ENCODE assay signal across 1 cellular context in genomic region chr11:47394322-47395224, GRCh38.
TF ChIP-seq lines count a peak whose summit lies in the region.

No MANE protein-coding gene starts in this region.

TF ChIP-seq in K562, 482 proteins besides CTCF, POLR2A, EP300 and RAD21 (continued from another document and continues in another):
- TF ChIP-seq ELK3 (CRISPR knock-in tag; IDR thresholded peaks at IDR 0.05): no peak
- TF ChIP-seq ZNF561 (CRISPR knock-in tag; conservative IDR thresholded peaks at IDR 0.05): no peak
- no peak for TF ChIP-seq ZNF507 (tag; conservative IDR thresholded peaks at IDR 0.05)
- no peak for TF ChIP-seq XRCC3 (IDR thresholded peaks at IDR 0.05)
- peak; percentile 37; the same call in 1 of the 2 replicates for TF ChIP-seq SMARCA4 (IDR thresholded peaks at IDR 0.05)
- TF ChIP-seq, protein P1, sequence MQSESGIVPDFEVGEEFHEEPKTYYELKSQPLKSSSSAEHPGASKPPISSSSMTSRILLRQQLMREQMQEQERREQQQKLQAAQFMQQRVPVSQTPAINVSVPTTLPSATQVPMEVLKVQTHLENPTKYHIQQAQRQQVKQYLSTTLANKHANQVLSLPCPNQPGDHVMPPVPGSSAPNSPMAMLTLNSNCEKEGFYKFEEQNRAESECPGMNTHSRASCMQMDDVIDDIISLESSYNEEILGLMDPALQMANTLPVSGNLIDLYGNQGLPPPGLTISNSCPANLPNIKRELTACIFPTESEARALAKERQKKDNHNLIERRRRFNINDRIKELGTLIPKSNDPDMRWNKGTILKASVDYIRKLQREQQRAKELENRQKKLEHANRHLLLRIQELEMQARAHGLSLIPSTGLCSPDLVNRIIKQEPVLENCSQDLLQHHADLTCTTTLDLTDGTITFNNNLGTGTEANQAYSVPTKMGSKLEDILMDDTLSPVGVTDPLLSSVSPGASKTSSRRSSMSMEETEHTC (IDR thresholded peaks at IDR 0.05): no peak
- TF ChIP-seq E4F1 (CRISPR knock-in tag; IDR thresholded peaks at IDR 0.05; ENCODE audit: borderline replicate concordance): no peak
- peak; percentile 77 for TF ChIP-seq CEBPG (CRISPR knock-in tag; IDR thresholded peaks at IDR 0.05)
- TF ChIP-seq CEBPG (tag; conservative IDR thresholded peaks at IDR 0.05 in 1 of 2, IDR thresholded peaks at IDR 0.05 in 1 of 2): peak; percentile 56 to 73
- no peak for TF ChIP-seq ZFP36 (IDR thresholded peaks at IDR 0.05; ENCODE audit: low read depth, low read length, partially characterized antibody)
- TF ChIP-seq STAT5B (CRISPR knock-in tag; IDR thresholded peaks at IDR 0.05): no peak
- TF ChIP-seq HMG20A (CRISPR knock-in tag; conservative IDR thresholded peaks at IDR 0.05): no peak
- TF ChIP-seq ZNF57 (CRISPR knock-in tag; IDR thresholded peaks at IDR 0.05): no peak; the same call in 1 of the 2 replicates
- no peak for TF ChIP-seq ZNF77 (CRISPR knock-in tag; IDR thresholded peaks at IDR 0.05)
- no peak for TF ChIP-seq TAL1 (IDR thresholded peaks at IDR 0.05)
- no peak for TF ChIP-seq XRCC4 (IDR thresholded peaks at IDR 0.05; ENCODE audit: extremely low read depth, insufficient read depth, insufficient read length)
- no peak for TF ChIP-seq MTA2 (IDR thresholded peaks at IDR 0.05; ENCODE audit: low read depth)
- peak; percentile 97 for TF ChIP-seq ZNF592 (IDR thresholded peaks at IDR 0.05)
- no peak for TF ChIP-seq BRD9 (IDR thresholded peaks at IDR 0.05; ENCODE audit: low read depth, partially characterized antibody)
- no peak for TF ChIP-seq CC2D1A (IDR thresholded peaks at IDR 0.05)
- 0 out of 2 replicates have a peak, but pooled peaks have one; percentile 19 for TF ChIP-seq ZBTB2 (IDR thresholded peaks at IDR 0.05)
- TF ChIP-seq CREBBP (IDR thresholded peaks at IDR 0.05; ENCODE audit: low read depth, low read length): no peak
- TF ChIP-seq ZFP30 (CRISPR knock-in tag; IDR thresholded peaks at IDR 0.05; ENCODE audit: borderline replicate concordance): no peak
- TF ChIP-seq ZNF589 (CRISPR knock-in tag; IDR thresholded peaks at IDR 0.05; ENCODE audit: low read depth): peak; percentile 93
- TF ChIP-seq ADNP (tag; IDR thresholded peaks at IDR 0.05): no peak
- TF ChIP-seq GABPB2 (CRISPR knock-in tag; conservative IDR thresholded peaks at IDR 0.05): no peak
- TF ChIP-seq ETV5 (CRISPR knock-in tag; IDR thresholded peaks at IDR 0.05; ENCODE audit: low read depth): peak; percentile 73
- TF ChIP-seq SAP30 (IDR thresholded peaks at IDR 0.05; ENCODE audit: borderline replicate concordance, insufficient read depth, low read depth, low read length, poor library complexity, severe bottlenecking): no peak
- TF ChIP-seq THRA (IDR thresholded peaks at IDR 0.05): no peak
- TF ChIP-seq XRCC5 (IDR thresholded peaks at IDR 0.05; ENCODE audit: low read depth, low read length): no peak
- TF ChIP-seq SP1 (CRISPR knock-in tag; IDR thresholded peaks at IDR 0.05): no peak; the same call in 1 of the 2 replicates
- TF ChIP-seq, protein P2, sequence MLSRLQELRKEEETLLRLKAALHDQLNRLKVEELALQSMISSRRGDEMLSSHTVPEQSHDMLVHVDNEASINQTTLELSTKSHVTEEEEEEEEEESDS (CRISPR knock-in tag; IDR thresholded peaks at IDR 0.05): no peak
- no peak for TF ChIP-seq NR2F6 (CRISPR knock-in tag; IDR thresholded peaks at IDR 0.05)
- TF ChIP-seq, protein P3, sequence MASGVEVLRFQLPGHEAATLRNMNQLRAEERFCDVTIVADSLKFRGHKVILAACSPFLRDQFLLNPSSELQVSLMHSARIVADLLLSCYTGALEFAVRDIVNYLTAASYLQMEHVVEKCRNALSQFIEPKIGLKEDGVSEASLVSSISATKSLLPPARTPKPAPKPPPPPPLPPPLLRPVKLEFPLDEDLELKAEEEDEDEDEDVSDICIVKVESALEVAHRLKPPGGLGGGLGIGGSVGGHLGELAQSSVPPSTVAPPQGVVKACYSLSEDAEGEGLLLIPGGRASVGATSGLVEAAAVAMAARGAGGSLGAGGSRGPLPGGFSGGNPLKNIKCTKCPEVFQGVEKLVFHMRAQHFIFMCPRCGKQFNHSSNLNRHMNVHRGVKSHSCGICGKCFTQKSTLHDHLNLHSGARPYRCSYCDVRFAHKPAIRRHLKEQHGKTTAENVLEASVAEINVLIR (CRISPR knock-in tag; IDR thresholded peaks at IDR 0.05): no peak
- TF ChIP-seq HDAC3 (IDR thresholded peaks at IDR 0.05; ENCODE audit: borderline replicate concordance, partially characterized antibody): no peak
- TF ChIP-seq PRPF4 (IDR thresholded peaks at IDR 0.05; ENCODE audit: insufficient read depth, low read depth, low read length, poor library complexity, severe bottlenecking): peak; percentile 62
- no peak for TF ChIP-seq PRMT5 (CRISPR knock-in tag; IDR thresholded peaks at IDR 0.05)
- TF ChIP-seq, protein P4, sequence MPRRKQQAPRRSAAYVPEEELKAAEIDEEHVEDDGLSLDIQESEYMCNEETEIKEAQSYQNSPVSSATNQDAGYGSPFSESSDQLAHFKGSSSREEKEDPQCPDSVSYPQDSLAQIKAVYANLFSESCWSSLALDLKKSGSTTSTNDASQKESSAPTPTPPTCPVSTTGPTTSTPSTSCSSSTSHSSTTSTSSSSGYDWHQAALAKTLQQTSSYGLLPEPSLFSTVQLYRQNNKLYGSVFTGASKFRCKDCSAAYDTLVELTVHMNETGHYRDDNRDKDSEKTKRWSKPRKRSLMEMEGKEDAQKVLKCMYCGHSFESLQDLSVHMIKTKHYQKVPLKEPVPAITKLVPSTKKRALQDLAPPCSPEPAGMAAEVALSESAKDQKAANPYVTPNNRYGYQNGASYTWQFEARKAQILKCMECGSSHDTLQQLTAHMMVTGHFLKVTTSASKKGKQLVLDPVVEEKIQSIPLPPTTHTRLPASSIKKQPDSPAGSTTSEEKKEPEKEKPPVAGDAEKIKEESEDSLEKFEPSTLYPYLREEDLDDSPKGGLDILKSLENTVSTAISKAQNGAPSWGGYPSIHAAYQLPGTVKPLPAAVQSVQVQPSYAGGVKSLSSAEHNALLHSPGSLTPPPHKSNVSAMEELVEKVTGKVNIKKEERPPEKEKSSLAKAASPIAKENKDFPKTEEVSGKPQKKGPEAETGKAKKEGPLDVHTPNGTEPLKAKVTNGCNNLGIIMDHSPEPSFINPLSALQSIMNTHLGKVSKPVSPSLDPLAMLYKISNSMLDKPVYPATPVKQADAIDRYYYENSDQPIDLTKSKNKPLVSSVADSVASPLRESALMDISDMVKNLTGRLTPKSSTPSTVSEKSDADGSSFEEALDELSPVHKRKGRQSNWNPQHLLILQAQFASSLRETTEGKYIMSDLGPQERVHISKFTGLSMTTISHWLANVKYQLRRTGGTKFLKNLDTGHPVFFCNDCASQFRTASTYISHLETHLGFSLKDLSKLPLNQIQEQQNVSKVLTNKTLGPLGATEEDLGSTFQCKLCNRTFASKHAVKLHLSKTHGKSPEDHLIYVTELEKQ (CRISPR knock-in tag; IDR thresholded peaks at IDR 0.05): no peak
- TF ChIP-seq ZNF436 (CRISPR knock-in tag; IDR thresholded peaks at IDR 0.05): no peak
- TF ChIP-seq KDM4B (IDR thresholded peaks at IDR 0.05; ENCODE audit: borderline replicate concordance in 2 of 2, low read depth in 1 of 2): no peak
- TF ChIP-seq ZNF644 (tag; IDR thresholded peaks at IDR 0.05; ENCODE audit: low read depth): no peak; the same call in 1 of the 2 replicates
- no peak for TF ChIP-seq ZHX1 (conservative IDR thresholded peaks at IDR 0.05; ENCODE audit: low read length)
- no peak for TF ChIP-seq ZNF408 (CRISPR knock-in tag; IDR thresholded peaks at IDR 0.05; ENCODE audit: low read depth)
- TF ChIP-seq IRF2 (CRISPR knock-in tag; IDR thresholded peaks at IDR 0.05): no peak
- TF ChIP-seq TBP (optimal IDR thresholded peaks at IDR 0.05; ENCODE audit: low read depth, low read length): peak; percentile 8
